ENCODE assay signal across 8 cellular contexts in the genomic region with DNA sequence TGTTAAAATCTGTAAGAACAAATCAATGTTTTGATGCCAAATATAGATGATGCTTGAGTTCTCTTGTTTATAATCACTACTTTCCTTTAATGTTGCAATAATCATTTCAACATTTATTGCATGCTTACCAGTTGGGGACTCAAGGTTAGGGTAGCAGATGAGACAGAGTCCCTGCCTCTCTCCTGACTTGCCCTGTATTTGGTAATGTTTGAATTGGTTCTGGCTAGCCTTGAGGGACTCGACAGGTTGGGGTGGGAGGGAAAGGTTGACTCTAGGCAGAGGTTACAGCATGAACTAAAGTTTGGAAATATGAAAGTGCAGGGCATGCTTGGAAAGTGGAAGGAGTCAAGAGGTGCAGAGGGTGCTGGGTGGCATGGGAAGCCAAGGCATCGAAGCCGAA. TPM values are rescaled to one million over a fixed set of nuclear protein-coding genes. Genes with fewer than 3 reads are reported as not detected.
A peak's percentile ranks its signal among the peaks of the same experiment; 100 is the strongest.
DNase-seq lines count a peak whose midpoint lies in the region; ATAC-seq and TF ChIP-seq lines count a peak whose summit lies in the region.

No MANE protein-coding gene starts in this region.

- POLR2A ChIA-PET in activated CD4-positive, alpha-beta memory T cell treated with anti-CD3 and anti-CD28 coated beads for 36 hours (lab: Charles Lee): no interaction called here

- intact Hi-C loops in activated CD4-positive, alpha-beta memory T cell treated with anti-CD3 and anti-CD28 coated beads for 36 hours (cut with micrococcal nuclease): loop anchor here (10.0 kb wide), 2 partner anchors 759 to 859 kb away; a partner anchor contains a TSS

- no peak for TF ChIP-seq CTCF in hepatocyte (IDR thresholded peaks at IDR 0.05; ENCODE audit: poor library complexity)
- TF ChIP-seq CTCF in omental fat pad (IDR thresholded peaks at IDR 0.05): no peak

- no peak overlapping the region for H3K4me3 ChIP-seq in hepatocyte

- DNase-seq in activated T-cell treated with anti-CD3 and anti-CD28 coated beads, Interleukin-2, amount 50 U/mL, for 24 hours: no peak
- no peak for DNase-seq in activated T-cell treated with anti-CD3 and anti-CD28 coated beads, Interleukin-2, amount 50 U/mL, for 48 hours
- DNase-seq in activated CD4-positive, alpha-beta memory T cell treated with anti-CD3 and anti-CD28 coated beads for 36 hours: no peak
- DNase-seq in hepatocyte (ENCODE audit: low spot score) (no peak), omental fat pad (ENCODE audit: low spot score) (no peak), activated gamma-delta T cell treated with Interleukin-2 at 50 U/mL for 16 hours (no peak), NCI-H1930 (lab: John Stamatoyannopoulos, UW) (no peak)

- peaks cover 30% of the 10 kb centered on the region for H3K4me1 ChIP-seq in hepatocyte (ENCODE audit: insufficient read depth)

- peak overlapping the region; percentile 63 for H3K27ac Mint-ChIP-seq in activated T-cell treated with anti-CD3 and anti-CD28 coated beads, Interleukin-2, amount 50 U/mL, for 24 hours
- no peak overlapping the region for H3K27ac Mint-ChIP-seq in activated CD4-positive, alpha-beta memory T cell treated with anti-CD3 and anti-CD28 coated beads for 36 hours
- peak overlapping the region; percentile 23 for H3K27ac Mint-ChIP-seq in stimulated activated memory B cell treated with anti-CD40 and anti-IgM and Interleukin-4, amounts not matched to agents 10 μg/mL and 1 μg/mL and 100 μg/mL, for 72 hours

- H4K20me1 ChIP-seq in hepatocyte (ENCODE audit: insufficient read depth, poor library complexity, severe bottlenecking): peaks cover 65% of the 10 kb centered on the region

- H3K27me3 Mint-ChIP-seq in activated T-cell treated with anti-CD3 and anti-CD28 coated beads, Interleukin-2, amount 50 U/mL, for 24 hours: no peaks in the 10 kb centered on the region
- no peaks in the 10 kb centered on the region for H3K27me3 Mint-ChIP-seq in activated CD4-positive, alpha-beta memory T cell treated with anti-CD3 and anti-CD28 coated beads for 36 hours
- H3K27me3 Mint-ChIP-seq in stimulated activated memory B cell treated with anti-CD40 and anti-IgM and Interleukin-4, amounts not matched to agents 10 μg/mL and 1 μg/mL and 100 μg/mL, for 72 hours: no peaks in the 10 kb centered on the region

- CTCF ChIA-PET in activated CD4-positive, alpha-beta memory T cell treated with anti-CD3 and anti-CD28 coated beads for 36 hours (lab: Charles Lee): no interaction called here

- H3K27me3 ChIP-seq in hepatocyte: no peaks in the 10 kb centered on the region

- peaks cover 88% of the 10 kb centered on the region for H3K79me2 ChIP-seq in hepatocyte

- H3K9me2 ChIP-seq in hepatocyte (replicated peaks; ENCODE audit: insufficient read depth): no peaks in the 10 kb centered on the region

- no peaks in the 10 kb centered on the region for H3K9me3 ChIP-seq in hepatocyte (ENCODE audit: low read depth)

- H3K4me2 ChIP-seq in hepatocyte: peak overlapping the region; percentile 78

- H3K9me3 Mint-ChIP-seq in activated T-cell treated with anti-CD3 and anti-CD28 coated beads, Interleukin-2, amount 50 U/mL, for 24 hours: no peaks in the 10 kb centered on the region
- H3K9me3 Mint-ChIP-seq in activated CD4-positive, alpha-beta memory T cell treated with anti-CD3 and anti-CD28 coated beads for 36 hours: no peaks in the 10 kb centered on the region
- H3K9me3 Mint-ChIP-seq in stimulated activated memory B cell treated with anti-CD40 and anti-IgM and Interleukin-4, amounts not matched to agents 10 μg/mL and 1 μg/mL and 100 μg/mL, for 72 hours: no peaks in the 10 kb centered on the region

- H3K36me3 ChIP-seq in hepatocyte (replicated peaks; ENCODE audit: insufficient read depth, low read depth): no peaks in the 10 kb centered on the region

- H3K4me1 Mint-ChIP-seq in activated T-cell treated with anti-CD3 and anti-CD28 coated beads, Interleukin-2, amount 50 U/mL, for 24 hours (ENCODE audit: low read depth): peaks cover 67% of the 10 kb centered on the region
- peaks cover 62% of the 10 kb centered on the region for H3K4me1 Mint-ChIP-seq in activated CD4-positive, alpha-beta memory T cell treated with anti-CD3 and anti-CD28 coated beads for 36 hours (ENCODE audit: low read depth)
- H3K4me1 Mint-ChIP-seq in stimulated activated memory B cell treated with anti-CD40 and anti-IgM and Interleukin-4, amounts not matched to agents 10 μg/mL and 1 μg/mL and 100 μg/mL, for 72 hours: peaks cover 50% of the 10 kb centered on the region

- peak overlapping the region; percentile 86 for H3K4me3 Mint-ChIP-seq in activated T-cell treated with anti-CD3 and anti-CD28 coated beads, Interleukin-2, amount 50 U/mL, for 24 hours
- H3K4me3 Mint-ChIP-seq in activated CD4-positive, alpha-beta memory T cell treated with anti-CD3 and anti-CD28 coated beads for 36 hours: peak overlapping the region; percentile 43
- peak overlapping the region; percentile 52 for H3K4me3 Mint-ChIP-seq in stimulated activated memory B cell treated with anti-CD40 and anti-IgM and Interleukin-4, amounts not matched to agents 10 μg/mL and 1 μg/mL and 100 μg/mL, for 72 hours

- WGBS in hepatocyte (ENCODE audit: low lambda C conversion rate, missing lambda C conversion rate): 61% methylated on average over 3 of the region's 3 CpGs

- no peak for ATAC-seq in stimulated activated memory B cell treated with anti-CD40 and anti-IgM and Interleukin-4, amounts not matched to agents 10 μg/mL and 1 μg/mL and 100 μg/mL, for 72 hours
- ATAC-seq in omental fat pad (ENCODE audit: low FRiP score): no peak

- H2AFZ ChIP-seq in hepatocyte: no peak overlapping the region

- H3K27ac ChIP-seq in hepatocyte: peak overlapping the region; percentile 98

- peaks cover 29% of the 10 kb centered on the region for H3K36me3 Mint-ChIP-seq in activated T-cell treated with anti-CD3 and anti-CD28 coated beads, Interleukin-2, amount 50 U/mL, for 24 hours (ENCODE audit: low read depth)
- peaks cover 1% of the 10 kb centered on the region for H3K36me3 Mint-ChIP-seq in activated CD4-positive, alpha-beta memory T cell treated with anti-CD3 and anti-CD28 coated beads for 36 hours
- H3K36me3 Mint-ChIP-seq in stimulated activated memory B cell treated with anti-CD40 and anti-IgM and Interleukin-4, amounts not matched to agents 10 μg/mL and 1 μg/mL and 100 μg/mL, for 72 hours: no peaks in the 10 kb centered on the region

RNA-seq across cellular contexts. Expression of a gene that starts 2.0 kb away (rescaled TPM):
- total RNA-seq in activated CD4-positive, alpha-beta memory T cell treated with anti-CD3 and anti-CD28 coated beads for 36 hours: 10 to 100 TPM; 24.7 to 25.2 TPM
- total RNA-seq in hepatocyte (28.3 and 29.3 TPM in 2 replicates), omental fat pad (10 to 100 TPM; 34.8 to 41.0 (median 37.8) TPM)
- polyA plus RNA-seq in hepatocyte: 17.2 TPM in 2 replicates
